In genomic region chr4:109027016-109027500, GRCh38 we compare ENCODE assay signal across 1 cellular context.
TF ChIP-seq lines count a peak whose summit lies in the region.

No MANE protein-coding gene starts in this region.

TF ChIP-seq in K562, 482 proteins besides CTCF, POLR2A, EP300 and RAD21 (continued from another document and continues in another):
- no peak for TF ChIP-seq RERE (CRISPR knock-in tag; IDR thresholded peaks at IDR 0.05; ENCODE audit: borderline replicate concordance)
- no peak for TF ChIP-seq BDP1 (IDR thresholded peaks at IDR 0.05; ENCODE audit: insufficient read depth, insufficient read length)
- peak in 1 of 2 experiments; percentile 58; a peak in 1 of 3 replicates for TF ChIP-seq CBX3 (IDR thresholded peaks at IDR 0.05; ENCODE audit: borderline replicate concordance in 1 of 2, low read length in 2 of 2)
- no peak for TF ChIP-seq TAF15 (IDR thresholded peaks at IDR 0.05; ENCODE audit: low read depth, low read length)
- TF ChIP-seq GATAD2B (IDR thresholded peaks at IDR 0.05; ENCODE audit: borderline replicate concordance): peak; percentile 40; the same call in 1 of the 2 replicates
- no peak for TF ChIP-seq CXXC5 (CRISPR knock-in tag; IDR thresholded peaks at IDR 0.05)
- peak; percentile 87 for TF ChIP-seq NCOR1 (IDR thresholded peaks at IDR 0.05)
- TF ChIP-seq GATAD2A (IDR thresholded peaks at IDR 0.05): peak; percentile 73; the same call in 1 of the 2 replicates
- peak; percentile 79; the same call in 1 of the 2 replicates for TF ChIP-seq ZKSCAN1 (IDR thresholded peaks at IDR 0.05; ENCODE audit: low read depth, low read length)
- TF ChIP-seq MTF1 (CRISPR knock-in tag; IDR thresholded peaks at IDR 0.05; ENCODE audit: borderline replicate concordance): no peak
- TF ChIP-seq SMAD4 (CRISPR knock-in tag; conservative IDR thresholded peaks at IDR 0.05): 0 out of 2 replicates have a peak, but pooled peaks have one; percentile 27
- 0 out of 2 replicates have a peak, but pooled peaks have one; percentile 37 for TF ChIP-seq MTA1 (IDR thresholded peaks at IDR 0.05; ENCODE audit: borderline replicate concordance)
- no peak for TF ChIP-seq DLX4 (CRISPR knock-in tag; IDR thresholded peaks at IDR 0.05)
- no peak for TF ChIP-seq TSC22D4 (tag; IDR thresholded peaks at IDR 0.05)
- peak; percentile 72; the same call in 1 of the 2 replicates for TF ChIP-seq POLR2AphosphoS5 (IDR thresholded peaks at IDR 0.05; ENCODE audit: control insufficient read depth, insufficient read depth, low read depth, low read length)
- no peak for TF ChIP-seq ZBTB9 (CRISPR knock-in tag; IDR thresholded peaks at IDR 0.05)
- peak; percentile 5 for TF ChIP-seq TBP (optimal IDR thresholded peaks at IDR 0.05; ENCODE audit: low read depth, low read length)
- TF ChIP-seq EP400 (IDR thresholded peaks at IDR 0.05): peak; percentile 47
- TF ChIP-seq ARID1B (IDR thresholded peaks at IDR 0.05): peak; percentile 96
- peak; percentile 56; the same call in 1 of the 2 replicates for TF ChIP-seq RNF2 (IDR thresholded peaks at IDR 0.05)
- peak; percentile 81 for TF ChIP-seq SMARCC2 (IDR thresholded peaks at IDR 0.05; ENCODE audit: low read depth)
- TF ChIP-seq HDAC3 (IDR thresholded peaks at IDR 0.05; ENCODE audit: borderline replicate concordance, partially characterized antibody): peak; percentile 32
- TF ChIP-seq ZMIZ1 (IDR thresholded peaks at IDR 0.05; ENCODE audit: low read depth in 2 of 2, low read length in 2 of 2): 0 out of 4 replicates have a peak, but pooled peaks of 1 of the 2 experiments have one; percentile 61
- peak; percentile 27; the same call in 1 of the 2 replicates for TF ChIP-seq ZBTB7A (IDR thresholded peaks at IDR 0.05; ENCODE audit: borderline replicate concordance, control insufficient read depth, low read depth, low read length)
- TF ChIP-seq ZBTB11 (CRISPR knock-in tag; IDR thresholded peaks at IDR 0.05): 0 out of 6 replicates have a peak, but pooled peaks of 1 of the 3 experiments have one; percentile 26
- peak in 1 of 2 experiments; percentile 61; a peak in 1 of 4 replicates for TF ChIP-seq HDAC1 (IDR thresholded peaks at IDR 0.05)
- TF ChIP-seq CREM (IDR thresholded peaks at IDR 0.05; ENCODE audit: low read depth): no peak
- peak in 1 of 2 experiments; percentile 45; a peak in 1 of 4 replicates for TF ChIP-seq FOXK2 (conservative IDR thresholded peaks at IDR 0.05 in 1 of 2, IDR thresholded peaks at IDR 0.05 in 1 of 2; ENCODE audit: low read depth in 2 of 2)
- peak in 1 of 3 experiments; percentile 46 for TF ChIP-seq YY1 (IDR thresholded peaks at IDR 0.05; ENCODE audit: borderline replicate concordance in 1 of 3, control insufficient read depth in 1 of 3, extremely low read depth in 1 of 3, insufficient read depth in 3 of 3, insufficient read length in 1 of 3, insufficient replicate concordance in 2 of 3, low read depth in 1 of 3, low read length in 2 of 3)
- no peak for TF ChIP-seq CEBPB (tag; IDR thresholded peaks at IDR 0.05)
- no peak for TF ChIP-seq C11orf30 (IDR thresholded peaks at IDR 0.05; ENCODE audit: low read depth)
- TF ChIP-seq IRF9 (tag; IDR thresholded peaks at IDR 0.05): no peak
- TF ChIP-seq ARNT (IDR thresholded peaks at IDR 0.05): peak in 1 of 2 experiments; percentile 10; a peak in 1 of 4 replicates
- no peak for TF ChIP-seq ZBED1 (IDR thresholded peaks at IDR 0.05)
- 0 out of 4 replicates have a peak, but pooled peaks of 1 of the 2 experiments have one; percentile 49 for TF ChIP-seq RCOR1 (IDR thresholded peaks at IDR 0.05; ENCODE audit: borderline replicate concordance in 1 of 2, low read depth in 2 of 2, low read length in 2 of 2)
- peak; percentile 88 for TF ChIP-seq MTA2 (IDR thresholded peaks at IDR 0.05; ENCODE audit: low read depth)
- TF ChIP-seq ZNF75A (CRISPR knock-in tag; IDR thresholded peaks at IDR 0.05): 0 out of 2 replicates have a peak, but pooled peaks have one; percentile 63
- TF ChIP-seq NFE2 (IDR thresholded peaks at IDR 0.05; ENCODE audit: low read depth): peak; percentile 35; the same call in 1 of the 2 replicates
- TF ChIP-seq SOX6 (IDR thresholded peaks at IDR 0.05): peak; percentile 97
- TF ChIP-seq TOE1 (IDR thresholded peaks at IDR 0.05; ENCODE audit: borderline replicate concordance): 0 out of 2 replicates have a peak, but pooled peaks have one; percentile 39
- TF ChIP-seq TOE1 (CRISPR knock-in tag; IDR thresholded peaks at IDR 0.05; ENCODE audit: borderline replicate concordance, low read depth): no peak
- no peak for TF ChIP-seq TRIM28 (IDR thresholded peaks at IDR 0.05)
- TF ChIP-seq ZNF511 (CRISPR knock-in tag; IDR thresholded peaks at IDR 0.05): no peak
- peak; percentile 36 for TF ChIP-seq TAF9B (IDR thresholded peaks at IDR 0.05; ENCODE audit: partially characterized antibody)
- TF ChIP-seq TAL1 (IDR thresholded peaks at IDR 0.05): peak; percentile 92
- TF ChIP-seq STAT5A (IDR thresholded peaks at IDR 0.05; ENCODE audit: borderline replicate concordance, low read length): peak; percentile 73
- TF ChIP-seq ARID3A (IDR thresholded peaks at IDR 0.05; ENCODE audit: borderline replicate concordance, low read depth, low read length): peak; percentile 84; the same call in 1 of the 2 replicates
